ENCODE assay signal across 21 cellular contexts in genomic region chr2:235467586-235467985, GRCh38. TPM values are rescaled to one million over a fixed set of nuclear protein-coding genes. Genes with fewer than 3 reads are reported as not detected.
DNase-seq lines count a peak whose midpoint lies in the region; ATAC-seq and TF ChIP-seq lines count a peak whose summit lies in the region.
"Had no signal": no experiment of that assay in that cellular context is flagged by ENCODE, and none has a peak within 500 bp of the region (broad histone marks: within the 10 kb centered on the region; RNA-seq: fewer than 3 reads in every experiment).

No MANE protein-coding gene starts in this region.

- intact Hi-C loops in naive thymus-derived CD4-positive, alpha-beta T cell (cut with micrococcal nuclease), result no loop called here

- TF ChIP-seq CTCF in AG09309 (IDR thresholded peaks at IDR 0.05; ENCODE audit: control insufficient read depth, insufficient read depth, low read depth, low read length, missing control alignments) (no peak), WTC11 (IDR thresholded peaks at IDR 0.05) (no peak), fibroblast of pulmonary artery (IDR thresholded peaks at IDR 0.05; ENCODE audit: low read length, missing control alignments) (no peak)

- H3K27ac ChIP-seq in naive thymus-derived CD4-positive, alpha-beta T cell (ENCODE audit: low read depth, low read length), result no peak overlapping the region
- H3K27ac ChIP-seq: HL-60, KMS-11, left ventricle myocardium inferior, Peyer's patch, right lobe of liver, upper lobe of right lung had no signal

- no peaks in the 10 kb centered on the region for H3K36me3 ChIP-seq in naive thymus-derived CD4-positive, alpha-beta T cell (ENCODE audit: control insufficient read depth in 2 of 3, insufficient read depth in 3 of 3, low read length in 3 of 3)
- H3K36me3 ChIP-seq: left ventricle myocardium inferior, Peyer's patch, right lobe of liver, upper lobe of right lung had no signal

- H3K27me3 Mint-ChIP-seq in WTC11 (ENCODE audit: low read depth), result no peaks in the 10 kb centered on the region
- peaks cover 0 to 41% (median 18%) of the 10 kb centered on the region in 5 donors for H3K27me3 Mint-ChIP-seq in naive thymus-derived CD4-positive, alpha-beta T cell
- H3K27me3 Mint-ChIP-seq: activated CD4-positive, alpha-beta T cell treated with anti-CD3 and anti-CD28 coated beads, Interleukin-2, amount 10 ng/mL, durations not matched to agents 7 days and 5 days had no signal

- no peak overlapping the region for H3K27ac Mint-ChIP-seq in WTC11
- H3K27ac Mint-ChIP-seq in naive thymus-derived CD4-positive, alpha-beta T cell, result no peak overlapping the region
- H3K27ac Mint-ChIP-seq: activated CD4-positive, alpha-beta T cell treated with anti-CD3 and anti-CD28 coated beads, Interleukin-2, amount 10 ng/mL, durations not matched to agents 7 days and 5 days; CD8-positive, alpha-beta T cell had no signal

- no peaks in the 10 kb centered on the region for H3K9me3 ChIP-seq in naive thymus-derived CD4-positive, alpha-beta T cell (ENCODE audit: control insufficient read depth in 2 of 3, low read length in 3 of 3)
- H3K9me3 ChIP-seq: left ventricle myocardium inferior, Peyer's patch, right lobe of liver, upper lobe of right lung had no signal

- no peaks in the 10 kb centered on the region for H3K27me3 ChIP-seq in naive thymus-derived CD4-positive, alpha-beta T cell (ENCODE audit: control insufficient read depth in 2 of 2, insufficient read depth in 2 of 2, low read length in 2 of 2)
- H3K27me3 ChIP-seq: Peyer's patch, right lobe of liver, upper lobe of right lung had no signal

- no peaks in the 10 kb centered on the region for H3K9me3 Mint-ChIP-seq in WTC11
- H3K9me3 Mint-ChIP-seq in naive thymus-derived CD4-positive, alpha-beta T cell, result peaks cover 0 to 5% (median under 1%) of the 10 kb centered on the region in 11 donors
- H3K9me3 Mint-ChIP-seq: activated CD4-positive, alpha-beta T cell treated with anti-CD3 and anti-CD28 coated beads, Interleukin-2, amount 10 ng/mL, durations not matched to agents 7 days and 5 days; CD8-positive, alpha-beta T cell had no signal

- DNase-seq in AG09309 (ENCODE audit: low read depth), result peak; percentile 28
- peak; percentile 64 for DNase-seq in M059J (ENCODE audit: low read depth)
- no peak for DNase-seq in WTC11 (ENCODE audit: low spot score)
- DNase-seq in fibroblast of pulmonary artery (ENCODE audit: low read depth), result peak; percentile 73
- DNase-seq in NOMO-1 treated with DMSO at 0.1 percent for 48 hours (lab: John Stamatoyannopoulos, UW; ENCODE audit: unreplicated experiment), result no peak
- no peak for DNase-seq in naive thymus-derived CD4-positive, alpha-beta T cell
- no peak for DNase-seq in HPDE6-E6E7 (ENCODE audit: extremely low spot score)
- DNase-seq: activated CD4-positive, alpha-beta T cell treated with anti-CD3 and anti-CD28 coated beads, Interleukin-2, amount 10 ng/mL, durations not matched to agents 7 days and 5 days; activated CD8-positive, alpha-beta memory T cell treated with anti-CD3 and anti-CD28 coated beads, Interleukin-2, amount 50 U/mL, for 4 hours; activated gamma-delta T cell treated with Interleukin-2 at 50 U/mL for 16 hours; CD8-positive, alpha-beta T cell; left ventricle myocardium inferior; NCI-H1436 treated with DMSO at 0.1 percent for 48 hours; Peyer's patch; right lobe of liver; stimulated activated CD4-positive, alpha-beta T cell treated with anti-CD3 and anti-CD28 coated beads, Interleukin-1b, Interleukin-23, amount 100 ng/mL, for 48 hours; SW 1271; upper lobe of right lung had no signal

- ATAC-seq in WTC11 (no peak), GM21423 (IDR thresholded peaks at IDR 0.05; ENCODE audit: unreplicated experiment) (no peak)
- ATAC-seq in naive thymus-derived CD4-positive, alpha-beta T cell, result no peak
- ATAC-seq: CD8-positive, alpha-beta T cell; upper lobe of right lung had no signal

- POLR2A ChIA-PET in WTC11 (lab: Charles Lee), result no interaction called here
- POLR2A ChIA-PET in naive thymus-derived CD4-positive, alpha-beta T cell (lab: Charles Lee), result no interaction called here

- H3K4me3 ChIP-seq in AG09309 (ENCODE audit: control insufficient read depth, low read depth, low read length), result no peak overlapping the region
- no peak overlapping the region for H3K4me3 ChIP-seq in fibroblast of pulmonary artery (replicated peaks; ENCODE audit: low read depth, low read length)
- no peak overlapping the region for H3K4me3 ChIP-seq in naive thymus-derived CD4-positive, alpha-beta T cell (ENCODE audit: low read length)
- H3K4me3 ChIP-seq: left ventricle myocardium inferior, Peyer's patch, right lobe of liver, upper lobe of right lung had no signal

- H3K36me3 Mint-ChIP-seq in WTC11, result no peaks in the 10 kb centered on the region
- H3K36me3 Mint-ChIP-seq in naive thymus-derived CD4-positive, alpha-beta T cell, result no peaks in the 10 kb centered on the region
- H3K36me3 Mint-ChIP-seq: CD8-positive, alpha-beta T cell had no signal

- no peaks in the 10 kb centered on the region for H3K4me1 ChIP-seq in naive thymus-derived CD4-positive, alpha-beta T cell (ENCODE audit: control insufficient read depth in 2 of 2, insufficient read depth in 2 of 2, low read length in 2 of 2)
- H3K4me1 ChIP-seq: right lobe of liver had no signal

- peaks cover 7% of the 10 kb centered on the region for H3K4me1 Mint-ChIP-seq in WTC11
- H3K4me1 Mint-ChIP-seq in naive thymus-derived CD4-positive, alpha-beta T cell, result no peaks in the 10 kb centered on the region
- H3K4me1 Mint-ChIP-seq: activated CD4-positive, alpha-beta T cell treated with anti-CD3 and anti-CD28 coated beads, Interleukin-2, amount 10 ng/mL, durations not matched to agents 7 days and 5 days had no signal

- no peak overlapping the region for H3K4me3 Mint-ChIP-seq in WTC11
- H3K4me3 Mint-ChIP-seq in naive thymus-derived CD4-positive, alpha-beta T cell, result no peak overlapping the region
- H3K4me3 Mint-ChIP-seq: activated CD4-positive, alpha-beta T cell treated with anti-CD3 and anti-CD28 coated beads, Interleukin-2, amount 10 ng/mL, durations not matched to agents 7 days and 5 days; CD8-positive, alpha-beta T cell had no signal

- CTCF ChIA-PET in WTC11 (lab: Charles Lee), result interaction anchor here (0.6 to 0.7 kb wide), 3 partner anchors 51 to 344 kb away, joined by 3 to 4 read pairs (median 4); no protein-coding TSS in a partner anchor
- CTCF ChIA-PET in naive thymus-derived CD4-positive, alpha-beta T cell (lab: Charles Lee), result no interaction called here

TF ChIP-seq in WTC11, 78 proteins besides CTCF, POLR2A, EP300 and RAD21:
- TF ChIP-seq ZNF121 (CRISPR knock-in tag; IDR thresholded peaks at IDR 0.05) (0 out of 2 replicates have a peak, but pooled peaks have one; percentile 15), NFE2L1 (CRISPR knock-in tag; IDR thresholded peaks at IDR 0.05) (no peak), JUN (CRISPR knock-in tag; IDR thresholded peaks at IDR 0.05) (no peak)
TF ChIP-seq in WTC11: peak in this region for 1.

RNA-seq across cellular contexts. Expression of gene AGAP1, which starts 26.3 kb away (rescaled TPM):
- 6.5 and 8.7 TPM in 2 replicates for total RNA-seq in M059J (2014; rRNA removed; shearing (Covaris generic))
- 46.2 to 49.3 TPM (median 49.1 TPM) in 3 replicates for total RNA-seq in WTC11 (2021)
- 1 to 10 TPM in 2 of 5 experiments, under 1 TPM in 3; 0.35 to 9.6 (median 0.85) TPM for total RNA-seq in naive thymus-derived CD4-positive, alpha-beta T cell
- polyA plus RNA-seq in naive thymus-derived CD4-positive, alpha-beta T cell, result not detected

Comparison
In these comparisons a context has a peak if more than half of its experiments do, and no peak if none do; other contexts are left out.
1. DNase-seq: peak in AG09309 (single experiment), M059J (single experiment) and fibroblast of pulmonary artery (single experiment); none in WTC11 (single experiment), NOMO-1 treated with DMSO at 0.1 percent for 48 hours (single experiment), naive thymus-derived CD4-positive, alpha-beta T cell (0 of 9) and HPDE6-E6E7 (single experiment).